Comparison of ENCODE assay signal across 17 cellular contexts in genomic region chr18:3615374-3615773, GRCh38.
A peak's percentile ranks its signal among the peaks of the same experiment; 100 is the strongest.
DNase-seq lines count a peak whose midpoint lies in the region; ATAC-seq and TF ChIP-seq lines count a peak whose summit lies in the region.
"Had no signal": no experiment of that assay in that cellular context is flagged by ENCODE, and none has a peak within 500 bp of the region (broad histone marks: within the 10 kb centered on the region; RNA-seq: fewer than 3 reads in every experiment).

No MANE protein-coding gene starts in this region.

- peaks cover 0 to 5% (median 0%) of the 10 kb centered on the region in 5 experiments for H3K9me3 Mint-ChIP-seq in brain
- H3K9me3 Mint-ChIP-seq in activated T-helper 2 cell treated with anti-CD3 and anti-CD28 coated beads, Interferon-gamma antibody, Interleukin-2, Interleukin-4, amounts not matched to agents 10 μg/mL and 5 μg/mL and 100 μg/mL, durations not matched to agents 14 hours and 24 hours and 36 hours, result no peaks in the 10 kb centered on the region

- H3K36me3 Mint-ChIP-seq in brain, result no peaks in the 10 kb centered on the region
- H3K36me3 Mint-ChIP-seq in activated T-helper 2 cell treated with anti-CD3 and anti-CD28 coated beads, Interferon-gamma antibody, Interleukin-2, Interleukin-4, amounts not matched to agents 10 μg/mL and 5 μg/mL and 100 μg/mL, durations not matched to agents 14 hours and 24 hours and 36 hours (ENCODE audit: low read depth), result no peaks in the 10 kb centered on the region

- peak overlapping the region; percentile 47; the same call in 1 of the 2 replicates for H2BK120ac ChIP-seq in IMR-90 (ENCODE audit: low read depth, low read length)

- peak overlapping the region; percentile 7; the same call in 1 of the 3 replicates for H2BK15ac ChIP-seq in IMR-90 (ENCODE audit: low read depth, low read length)

- POLR2A ChIA-PET in IMR-90 (lab: Charles Lee; ENCODE audit: unreplicated experiment), result interaction anchor here (0.6 kb wide), 1 partner anchor 60 kb away, joined by 4 read pairs; no protein-coding TSS in a partner anchor

- H3K27me3 Mint-ChIP-seq in brain, result no peaks in the 10 kb centered on the region
- no peaks in the 10 kb centered on the region for H3K27me3 Mint-ChIP-seq in activated T-helper 2 cell treated with anti-CD3 and anti-CD28 coated beads, Interferon-gamma antibody, Interleukin-2, Interleukin-4, amounts not matched to agents 10 μg/mL and 5 μg/mL and 100 μg/mL, durations not matched to agents 14 hours and 24 hours and 36 hours (ENCODE audit: low read depth)
- H3K27me3 Mint-ChIP-seq: activated CD4-positive, alpha-beta T cell treated with anti-CD3 and anti-CD28 coated beads for 36 hours; B cell had no signal

- no peak overlapping the region for H3K56ac ChIP-seq in IMR-90 (ENCODE audit: extremely low read depth, insufficient read depth, low read length)

- intact Hi-C loops in IMR-90 (cut with micrococcal nuclease), result no loop called here
- intact Hi-C loops in activated T-helper 2 cell treated with anti-CD3 and anti-CD28 coated beads, Interferon-gamma antibody, Interleukin-2, Interleukin-4, amounts not matched to agents 10 μg/mL and 5 μg/mL and 100 μg/mL, durations not matched to agents 14 hours and 24 hours and 36 hours (cut with micrococcal nuclease), result no loop called here

- H3K4me1 Mint-ChIP-seq in brain, result peaks cover 39% of the 10 kb centered on the region
- H3K4me1 Mint-ChIP-seq in activated T-helper 2 cell treated with anti-CD3 and anti-CD28 coated beads, Interferon-gamma antibody, Interleukin-2, Interleukin-4, amounts not matched to agents 10 μg/mL and 5 μg/mL and 100 μg/mL, durations not matched to agents 14 hours and 24 hours and 36 hours (ENCODE audit: low read depth), result peaks cover 14% of the 10 kb centered on the region
- H3K4me1 Mint-ChIP-seq: B cell had no signal

- peak; percentile 8 for DNase-seq in DMS 273 (lab: John Stamatoyannopoulos, UW; ENCODE audit: unreplicated experiment)
- DNase-seq in DMS 273 treated with DMSO at 0.1 percent for 48 hours (lab: John Stamatoyannopoulos, UW), result no peak
- no peak for DNase-seq in IMR-90
- DNase-seq in osteoblast (ENCODE audit: insufficient read length, low spot score, missing footprints), result peak; percentile 76
- DNase-seq in foreskin keratinocyte, result no peak
- DNase-seq in activated T-helper 2 cell treated with anti-CD3 and anti-CD28 coated beads, Interferon-gamma antibody, Interleukin-2, Interleukin-4, amounts not matched to agents 10 μg/mL and 5 μg/mL and 100 μg/mL, durations not matched to agents 14 hours and 24 hours and 36 hours (ENCODE audit: low spot score), result no peak
- DNase-seq: activated CD4-positive, alpha-beta T cell treated with anti-CD3 and anti-CD28 coated beads for 36 hours; activated effector memory CD4-positive, alpha-beta T cell treated with anti-CD3 and anti-CD28 coated beads, Interleukin-2, amount 50 U/mL, for 16 hours; GF-D8; HCEC 1CT; left ventricle myocardium superior; NCI-H2171 had no signal

- H3K4me3 ChIP-seq in IMR-90 (ENCODE audit: insufficient read depth, low read depth, low read length) (no peak overlapping the region), osteoblast (ENCODE audit: insufficient read depth, low read length) (no peak overlapping the region)
- H3K4me3 ChIP-seq: Peyer's patch had no signal

- no peak for TF ChIP-seq CTCF in IMR-90 (conservative IDR thresholded peaks at IDR 0.05; ENCODE audit: low read depth, low read length)
- TF ChIP-seq CTCF in brain (conservative IDR thresholded peaks at IDR 0.05), result no peak
- no peak for TF ChIP-seq CTCF in osteoblast (IDR thresholded peaks at IDR 0.05; ENCODE audit: extremely low read depth, low read depth, low read length)
- TF ChIP-seq CTCF in foreskin keratinocyte (conservative IDR thresholded peaks at IDR 0.05), result no peak

- H3K4ac ChIP-seq in IMR-90 (ENCODE audit: low read depth, low read length), result peak overlapping the region; percentile 1; the same call in 1 of the 2 replicates

- peaks cover 0 to 1% of the 10 kb centered on the region in 2 experiments; a peak in 2 of 4 replicates for H3K79me1 ChIP-seq in IMR-90 (ENCODE audit: low read depth in 1 of 2, low read length in 2 of 2)

- H3K27me3 ChIP-seq in IMR-90 (ENCODE audit: control insufficient read depth, insufficient read depth, low read length) (no peaks in the 10 kb centered on the region), osteoblast (ENCODE audit: insufficient read depth, low read length) (no peaks in the 10 kb centered on the region), foreskin keratinocyte (no peaks in the 10 kb centered on the region)
- H3K27me3 ChIP-seq: Peyer's patch had no signal

- peak overlapping the region; percentile 90 for H3K18ac ChIP-seq in IMR-90 (ENCODE audit: low read depth, low read length)

- TF ChIP-seq RAD21 in IMR-90 (IDR thresholded peaks at IDR 0.05; ENCODE audit: low read length), result no peak

- H4K5ac ChIP-seq in IMR-90 (ENCODE audit: low read depth, low read length), result peak overlapping the region; percentile 94

- H3K9me3 ChIP-seq in IMR-90 (ENCODE audit: control insufficient read depth, insufficient read depth, low read length) (peaks cover 3% of the 10 kb centered on the region; the same call in 1 of the 2 replicates), osteoblast (ENCODE audit: low read depth, low read length) (no peaks in the 10 kb centered on the region)
- H3K9me3 ChIP-seq: Peyer's patch had no signal

- H3K27ac Mint-ChIP-seq in brain, result peak overlapping the region; percentile 25 to 86 (median 84)
- no peak overlapping the region for H3K27ac Mint-ChIP-seq in activated T-helper 2 cell treated with anti-CD3 and anti-CD28 coated beads, Interferon-gamma antibody, Interleukin-2, Interleukin-4, amounts not matched to agents 10 μg/mL and 5 μg/mL and 100 μg/mL, durations not matched to agents 14 hours and 24 hours and 36 hours
- H3K27ac Mint-ChIP-seq: activated CD4-positive, alpha-beta T cell treated with anti-CD3 and anti-CD28 coated beads for 36 hours; B cell had no signal

- no TSS peak for BruUV-seq in IMR-90 (replicated peaks; lab: Mats Ljungman, UMichigan)

- ATAC-seq in IMR-90 (ENCODE audit: low read depth) (peak; percentile 38; the same call in 1 of the 2 replicates), foreskin keratinocyte (no peak), GM21576 (IDR thresholded peaks at IDR 0.05; ENCODE audit: unreplicated experiment) (no peak)
- ATAC-seq: activated CD4-positive, alpha-beta T cell treated with anti-CD3 and anti-CD28 coated beads for 36 hours; left ventricle myocardium superior had no signal

- TF ChIP-seq POLR2A in IMR-90 (IDR thresholded peaks at IDR 0.05; ENCODE audit: low read depth, low read length), result no peak

- H3K9ac ChIP-seq in IMR-90 (ENCODE audit: low read depth, low read length), result no peak overlapping the region

- dilution Hi-C loops in IMR-90 (cut with HindIII; ENCODE audit: low sequenced_read_pairs, unreplicated experiment), result no loop called here

- H4K91ac ChIP-seq in IMR-90 (ENCODE audit: insufficient read depth, low read depth, low read length), result 0 out of 2 replicates have a peak overlapping the region, but pooled peaks have one; percentile 16

- WGBS in IMR-90 (ENCODE audit: extremely low coverage in 2 of 2, insufficient read length in 1 of 2), 2 experiments, result 71% methylated on average over 1 of the region's 3 CpGs; no CpG with 5 or more reads in 1 of the 2 experiments

- H4K20me1 ChIP-seq in IMR-90 (ENCODE audit: insufficient read depth, low read length) (no peaks in the 10 kb centered on the region), osteoblast (ENCODE audit: insufficient read depth, low read length) (no peaks in the 10 kb centered on the region)

- H3K79me2 ChIP-seq in osteoblast (ENCODE audit: insufficient read depth, low read length), result no peaks in the 10 kb centered on the region

- in situ Hi-C loops in IMR-90 (cut with MboI; ENCODE audit: low sequenced_read_pairs), result loop anchor here (25.0 kb wide), 1 partner anchor 628 kb away; no protein-coding TSS in a partner anchor

- CTCF ChIA-PET in IMR-90 (lab: Yijun Ruan, JAX), result interaction anchor here (0.6 kb wide), 1 partner anchor 10 kb away, joined by 3 read pairs; no protein-coding TSS in a partner anchor

- no peak overlapping the region for H2AK9ac ChIP-seq in IMR-90 (replicated peaks; ENCODE audit: low read depth, low read length, poor library complexity)

- H2AK5ac ChIP-seq in IMR-90 (ENCODE audit: low read depth, low read length), result no peak overlapping the region

- no peak overlapping the region for H4K8ac ChIP-seq in IMR-90 (ENCODE audit: low read depth in 2 of 2, low read length in 2 of 2)

- no peak overlapping the region for H3K23ac ChIP-seq in IMR-90 (ENCODE audit: low read depth, low read length)

- H3K4me1 ChIP-seq in IMR-90 (ENCODE audit: control insufficient read depth, insufficient read depth, low read length) (peaks cover 15% of the 10 kb centered on the region), osteoblast (ENCODE audit: insufficient read depth, low read length) (no peaks in the 10 kb centered on the region), foreskin keratinocyte (peaks cover 10% of the 10 kb centered on the region)
- H3K4me1 ChIP-seq: Peyer's patch had no signal

- H3K36me3 ChIP-seq in IMR-90 (ENCODE audit: control insufficient read depth, insufficient read depth, low read length) (no peaks in the 10 kb centered on the region), osteoblast (ENCODE audit: insufficient read depth, low read length) (no peaks in the 10 kb centered on the region)
- H3K36me3 ChIP-seq: Peyer's patch had no signal

- H3K27ac ChIP-seq in IMR-90 (ENCODE audit: insufficient read depth, low read length) (no peak overlapping the region), osteoblast (ENCODE audit: low read depth, low read length) (no peak overlapping the region), foreskin keratinocyte (no peak overlapping the region)
- H3K27ac ChIP-seq: 22Rv1, Peyer's patch had no signal

- peak overlapping the region; percentile 0 for H2BK5ac ChIP-seq in IMR-90 (ENCODE audit: low read depth, low read length, poor library complexity, severe bottlenecking)

- H3K14ac ChIP-seq in IMR-90 (replicated peaks; ENCODE audit: low read depth, low read length), result peak overlapping the region; percentile 22; the same call in 1 of the 2 replicates

- H3K4me2 ChIP-seq in IMR-90 (ENCODE audit: low read depth, low read length), result peak overlapping the region; percentile 14; the same call in 1 of the 2 replicates
- H3K4me2 ChIP-seq in osteoblast (ENCODE audit: insufficient read depth, low read length), result no peak overlapping the region

- H3K4me3 Mint-ChIP-seq in brain, result peak overlapping the region in 1 of 5 experiments; percentile 12
- no peak overlapping the region for H3K4me3 Mint-ChIP-seq in activated T-helper 2 cell treated with anti-CD3 and anti-CD28 coated beads, Interferon-gamma antibody, Interleukin-2, Interleukin-4, amounts not matched to agents 10 μg/mL and 5 μg/mL and 100 μg/mL, durations not matched to agents 14 hours and 24 hours and 36 hours (ENCODE audit: low read depth)
- H3K4me3 Mint-ChIP-seq: activated CD4-positive, alpha-beta T cell treated with anti-CD3 and anti-CD28 coated beads for 36 hours; B cell had no signal

- peaks cover 6% of the 10 kb centered on the region; the same call in 1 of the 2 replicates for H3K9me1 ChIP-seq in IMR-90 (ENCODE audit: insufficient read depth, low read length)

- no peak overlapping the region for H2BK20ac ChIP-seq in IMR-90 (ENCODE audit: low read depth, low read length)

- H2AFZ ChIP-seq in IMR-90 (replicated peaks; ENCODE audit: low read length, poor library complexity), result peak overlapping the region; percentile 11
- no peak overlapping the region for H2AFZ ChIP-seq in osteoblast (ENCODE audit: low read length)

TF ChIP-seq in IMR-90, 13 proteins besides CTCF, POLR2A, EP300 and RAD21 (continues in another document):
- no peak for TF ChIP-seq MAFK (IDR thresholded peaks at IDR 0.05; ENCODE audit: low read depth, low read length)

Comparison
In these comparisons a context has a peak if more than half of its experiments do, and no peak if none do; other contexts are left out.
1. DNase-seq: peak in DMS 273 (single experiment) and osteoblast (single experiment); none in DMS 273 treated with DMSO at 0.1 percent for 48 hours (single experiment), IMR-90 (single experiment), foreskin keratinocyte (0 of 2) and activated T-helper 2 cell treated with anti-CD3 and anti-CD28 coated beads, Interferon-gamma antibody, Interleukin-2, Interleukin-4, amounts not matched to agents 10 μg/mL and 5 μg/mL and 100 μg/mL, durations not matched to agents 14 hours and 24 hours and 36 hours (single experiment).